8 cellular contexts compared by ENCODE assay signal in genomic region chr1:222643937-222644648, GRCh38. TPM values are rescaled to one million over a fixed set of nuclear protein-coding genes. Genes with fewer than 3 reads are reported as not detected.
DNase-seq lines count a peak whose midpoint lies in the region; ATAC-seq and TF ChIP-seq lines count a peak whose summit lies in the region.

No MANE protein-coding gene starts in this region.

- H2AFZ ChIP-seq in PC-9, result peak overlapping the region; percentile 93

- H3K4me1 Mint-ChIP-seq in activated T-cell treated with anti-CD3 and anti-CD28 coated beads, Interleukin-2, amount 50 U/mL, for 4 hours (ENCODE audit: low read depth), result peaks cover 27% of the 10 kb centered on the region

- H3K79me2 ChIP-seq in PC-9 (ENCODE audit: low read depth), result peaks cover 19% of the 10 kb centered on the region

- POLR2A ChIA-PET in PC-9 (lab: Charles Lee; ENCODE audit: unreplicated experiment), result interaction anchor here (0.5 to 0.8 kb wide), 5 partner anchors 19 to 97 kb away, joined by 3 to 5 read pairs (median 4); no protein-coding TSS in a partner anchor

- peak overlapping the region; percentile 83 for H3K27ac ChIP-seq in PC-9

- in situ Hi-C loops in KBM-7 (cut with MboI; ENCODE audit: low pct_unique_long_range_greater_than_20kb, low sequenced_read_pairs), result loop anchor here (25.0 kb wide), 1 partner anchor 182 kb away; no protein-coding TSS in a partner anchor

- ATAC-seq in GM21723 (IDR thresholded peaks at IDR 0.05; ENCODE audit: unreplicated experiment), result peak; percentile 96
- ATAC-seq in activated T-cell treated with anti-CD3 and anti-CD28 coated beads, Interleukin-2, amount 50 U/mL, for 4 hours, result peak; percentile 98

- H3F3A ChIP-seq in PC-9 (ENCODE audit: insufficient read depth, low read depth), result peaks cover 13% of the 10 kb centered on the region; the same call in 1 of the 2 replicates

- no peaks in the 10 kb centered on the region for H4K20me1 ChIP-seq in PC-9 (ENCODE audit: insufficient read depth)

- no peaks in the 10 kb centered on the region for H3K27me3 ChIP-seq in PC-9 (ENCODE audit: insufficient read depth, low read depth)

- H3K9me3 Mint-ChIP-seq in activated T-cell treated with anti-CD3 and anti-CD28 coated beads, Interleukin-2, amount 50 U/mL, for 4 hours, result no peaks in the 10 kb centered on the region

- CTCF ChIA-PET in PC-9 (lab: Charles Lee), result no interaction called here

- peaks cover 10% of the 10 kb centered on the region; the same call in 1 of the 2 replicates for H3K36me3 ChIP-seq in PC-9 (ENCODE audit: low read depth)

- intact Hi-C loops in PC-9 (cut with micrococcal nuclease; ENCODE audit: unreplicated experiment), result loop anchor here (1.0 to 10.0 kb wide), 3 partner anchors 69 to 471 kb away; no protein-coding TSS in a partner anchor

- no peaks in the 10 kb centered on the region for H3K27me3 Mint-ChIP-seq in activated T-cell treated with anti-CD3 and anti-CD28 coated beads, Interleukin-2, amount 50 U/mL, for 4 hours (ENCODE audit: low read depth)

- BruUV-seq in PC-9 (replicated peaks; lab: Mats Ljungman, UMichigan), result no TSS peak

- peak; percentile 96 for TF ChIP-seq POLR2A in erythroblast (IDR thresholded peaks at IDR 0.05; ENCODE audit: low read length)

- no peaks in the 10 kb centered on the region for H3K9me3 ChIP-seq in PC-9 (ENCODE audit: insufficient read depth, low read depth)

- peak overlapping the region; percentile 100 for H3K4me3 Mint-ChIP-seq in activated T-cell treated with anti-CD3 and anti-CD28 coated beads, Interleukin-2, amount 50 U/mL, for 4 hours

- H3K9me2 ChIP-seq in PC-9 (ENCODE audit: insufficient read depth), result no peaks in the 10 kb centered on the region

- no peak for TF ChIP-seq CTCF in PC-9 (conservative IDR thresholded peaks at IDR 0.05)

- DNase-seq in DMS53 treated with DMSO at 0.1 percent for 48 hours (lab: John Stamatoyannopoulos, UW; ENCODE audit: unreplicated experiment) (peak; percentile 98), KBM-7 (peak; percentile 99), PC-9 (peak; percentile 97 to 99), erythroblast (lab: John Stamatoyannopoulos, UW) (peak; percentile 99), mucosa of gallbladder (ENCODE audit: low spot score) (peak; percentile 98)
- peak; percentile 95 for DNase-seq in activated T-cell treated with anti-CD3 and anti-CD28 coated beads, Interleukin-2, amount 50 U/mL, for 4 hours
- peak; percentile 96 for DNase-seq in stimulated activated CD8-positive, alpha-beta memory T cell treated with anti-CD3 and anti-CD28 coated beads, Interleukin-4, amount 100 ng/mL, for 24 hours (ENCODE audit: low read depth)

- peaks cover 11% of the 10 kb centered on the region for H3K36me3 Mint-ChIP-seq in activated T-cell treated with anti-CD3 and anti-CD28 coated beads, Interleukin-2, amount 50 U/mL, for 4 hours (ENCODE audit: insufficient read depth)

- H3K4me2 ChIP-seq in PC-9, result peak overlapping the region; percentile 93

- H3K4me3 ChIP-seq in PC-9, result peak overlapping the region; percentile 94

- peaks cover 15% of the 10 kb centered on the region for H3K4me1 ChIP-seq in PC-9 (replicated peaks; ENCODE audit: insufficient read depth)

RNA-seq across cellular contexts. Expression of gene MIA3, which starts 26.2 kb away (rescaled TPM):
- total RNA-seq in PC-9 (2021), result 61.3 and 65.1 TPM in 2 replicates
- 10 to 100 TPM; 33.4 to 39.1 (median 35.4) TPM for total RNA-seq in activated T-cell treated with anti-CD3 and anti-CD28 coated beads, Interleukin-2, amount 50 U/mL, for 4 hours
- total RNA-seq in mucosa of gallbladder, result 78.6 TPM

RNA-seq across cellular contexts. Expression of gene TAF1A, which starts 54.4 kb away (rescaled TPM):
- 18.4 and 19.3 TPM in 2 replicates for total RNA-seq in PC-9 (2021)
- total RNA-seq in activated T-cell treated with anti-CD3 and anti-CD28 coated beads, Interleukin-2, amount 50 U/mL, for 4 hours, result 10 to 100 TPM; 24.8 to 34.3 (median 30.8) TPM
- total RNA-seq in mucosa of gallbladder, result 7.5 TPM

Comparison
In these comparisons a context has a peak if more than half of its experiments do, and no peak if none do; other contexts are left out.
1. Peak in every context shown above with its lines: DNase-seq, ATAC-seq, H3K4me3 ChIP-seq and H3K27ac ChIP-seq.